Comparison of ENCODE assay signal across 1 cellular context in the genomic region with DNA sequence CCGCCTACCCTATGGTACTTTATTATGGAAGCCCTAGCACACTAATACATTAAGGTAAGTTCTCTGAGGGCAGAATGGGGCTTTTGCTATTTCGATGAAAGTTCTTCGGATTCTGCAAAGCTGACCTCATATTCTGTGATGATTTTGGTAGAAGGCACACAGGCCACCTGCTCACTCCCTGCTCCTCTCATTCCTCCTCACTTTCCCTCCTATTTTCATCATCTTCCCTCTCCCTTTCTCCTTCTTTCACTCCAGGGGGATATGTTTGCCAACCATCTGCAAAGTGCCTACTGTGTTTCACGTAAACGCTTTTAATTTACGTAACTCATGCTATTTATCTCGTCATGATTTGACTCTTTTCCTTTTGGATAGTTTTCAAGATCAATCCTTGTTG.
TF ChIP-seq lines count a peak whose summit lies in the region.

No MANE protein-coding gene starts in this region.

TF ChIP-seq in K562, 482 proteins besides CTCF, POLR2A, EP300 and RAD21 (continued from another document):
- TF ChIP-seq, protein P1, sequence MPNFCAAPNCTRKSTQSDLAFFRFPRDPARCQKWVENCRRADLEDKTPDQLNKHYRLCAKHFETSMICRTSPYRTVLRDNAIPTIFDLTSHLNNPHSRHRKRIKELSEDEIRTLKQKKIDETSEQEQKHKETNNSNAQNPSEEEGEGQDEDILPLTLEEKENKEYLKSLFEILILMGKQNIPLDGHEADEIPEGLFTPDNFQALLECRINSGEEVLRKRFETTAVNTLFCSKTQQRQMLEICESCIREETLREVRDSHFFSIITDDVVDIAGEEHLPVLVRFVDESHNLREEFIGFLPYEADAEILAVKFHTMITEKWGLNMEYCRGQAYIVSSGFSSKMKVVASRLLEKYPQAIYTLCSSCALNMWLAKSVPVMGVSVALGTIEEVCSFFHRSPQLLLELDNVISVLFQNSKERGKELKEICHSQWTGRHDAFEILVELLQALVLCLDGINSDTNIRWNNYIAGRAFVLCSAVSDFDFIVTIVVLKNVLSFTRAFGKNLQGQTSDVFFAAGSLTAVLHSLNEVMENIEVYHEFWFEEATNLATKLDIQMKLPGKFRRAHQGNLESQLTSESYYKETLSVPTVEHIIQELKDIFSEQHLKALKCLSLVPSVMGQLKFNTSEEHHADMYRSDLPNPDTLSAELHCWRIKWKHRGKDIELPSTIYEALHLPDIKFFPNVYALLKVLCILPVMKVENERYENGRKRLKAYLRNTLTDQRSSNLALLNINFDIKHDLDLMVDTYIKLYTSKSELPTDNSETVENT (CRISPR knock-in tag; IDR thresholded peaks at IDR 0.05), result no peak
- TF ChIP-seq STAT5A (IDR thresholded peaks at IDR 0.05; ENCODE audit: borderline replicate concordance, low read length), result no peak
- TF ChIP-seq, protein P2, sequence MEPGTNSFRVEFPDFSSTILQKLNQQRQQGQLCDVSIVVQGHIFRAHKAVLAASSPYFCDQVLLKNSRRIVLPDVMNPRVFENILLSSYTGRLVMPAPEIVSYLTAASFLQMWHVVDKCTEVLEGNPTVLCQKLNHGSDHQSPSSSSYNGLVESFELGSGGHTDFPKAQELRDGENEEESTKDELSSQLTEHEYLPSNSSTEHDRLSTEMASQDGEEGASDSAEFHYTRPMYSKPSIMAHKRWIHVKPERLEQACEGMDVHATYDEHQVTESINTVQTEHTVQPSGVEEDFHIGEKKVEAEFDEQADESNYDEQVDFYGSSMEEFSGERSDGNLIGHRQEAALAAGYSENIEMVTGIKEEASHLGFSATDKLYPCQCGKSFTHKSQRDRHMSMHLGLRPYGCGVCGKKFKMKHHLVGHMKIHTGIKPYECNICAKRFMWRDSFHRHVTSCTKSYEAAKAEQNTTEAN (CRISPR knock-in tag; IDR thresholded peaks at IDR 0.05), result no peak
- TF ChIP-seq L3MBTL2 (IDR thresholded peaks at IDR 0.05), result 0 out of 2 replicates have a peak, but pooled peaks have one; percentile 5
- TF ChIP-seq ZBTB1 (CRISPR knock-in tag; IDR thresholded peaks at IDR 0.05; ENCODE audit: borderline replicate concordance, low read depth), result no peak
- no peak for TF ChIP-seq JUN (IDR thresholded peaks at IDR 0.05; ENCODE audit: borderline replicate concordance, low read depth, low read length)
- no peak for TF ChIP-seq JUN (CRISPR knock-in tag; IDR thresholded peaks at IDR 0.05; ENCODE audit: borderline replicate concordance)
- TF ChIP-seq FIP1L1 (IDR thresholded peaks at IDR 0.05; ENCODE audit: low read depth, low read length, poor library complexity, severe bottlenecking), result no peak
- TF ChIP-seq, protein P3, sequence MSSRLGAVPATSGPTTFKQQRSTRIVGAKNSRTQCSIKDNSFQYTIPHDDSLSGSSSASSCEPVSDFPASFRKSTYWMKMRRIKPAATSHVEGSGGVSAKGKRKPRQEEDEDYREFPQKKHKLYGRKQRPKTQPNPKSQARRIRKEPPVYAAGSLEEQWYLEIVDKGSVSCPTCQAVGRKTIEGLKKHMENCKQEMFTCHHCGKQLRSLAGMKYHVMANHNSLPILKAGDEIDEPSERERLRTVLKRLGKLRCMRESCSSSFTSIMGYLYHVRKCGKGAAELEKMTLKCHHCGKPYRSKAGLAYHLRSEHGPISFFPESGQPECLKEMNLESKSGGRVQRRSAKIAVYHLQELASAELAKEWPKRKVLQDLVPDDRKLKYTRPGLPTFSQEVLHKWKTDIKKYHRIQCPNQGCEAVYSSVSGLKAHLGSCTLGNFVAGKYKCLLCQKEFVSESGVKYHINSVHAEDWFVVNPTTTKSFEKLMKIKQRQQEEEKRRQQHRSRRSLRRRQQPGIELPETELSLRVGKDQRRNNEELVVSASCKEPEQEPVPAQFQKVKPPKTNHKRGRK (tag; IDR thresholded peaks at IDR 0.05), result peak; percentile 31; the same call in 1 of the 2 replicates
